ENCODE assay signal across 11 cellular contexts in the genomic region with DNA sequence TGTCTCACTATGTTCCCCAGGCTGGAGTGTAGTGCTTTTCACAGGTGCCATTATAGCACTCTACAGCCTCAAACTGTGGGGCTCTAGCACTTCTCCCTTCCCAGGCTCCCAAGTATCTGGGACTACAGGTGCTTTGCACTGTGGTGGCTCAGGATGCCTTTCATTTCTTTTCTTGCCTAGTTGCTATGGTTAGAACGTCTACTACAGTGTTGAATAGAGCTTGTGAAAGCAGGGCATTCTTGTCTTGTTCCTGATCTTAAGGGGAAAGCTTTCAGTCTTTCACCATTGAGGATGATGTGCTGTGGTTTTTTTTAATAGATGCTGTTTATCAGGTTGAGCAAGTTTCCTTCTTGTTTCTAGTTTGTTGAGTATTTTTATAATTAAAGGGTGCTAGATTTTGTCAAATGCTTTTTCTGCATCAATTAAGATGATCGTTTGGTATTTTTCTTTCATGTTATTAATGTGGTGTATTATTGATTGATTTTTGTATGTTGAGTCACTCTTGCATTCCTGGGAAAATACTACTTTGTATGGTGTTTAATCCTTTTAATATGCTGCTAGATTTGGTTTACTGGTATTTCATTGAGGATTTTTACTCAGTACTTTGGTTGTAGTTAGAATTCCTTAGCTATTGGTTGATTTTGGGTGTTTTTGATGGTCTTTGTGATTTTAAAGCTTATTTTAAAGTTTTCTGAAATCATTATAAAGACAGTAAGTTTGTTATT. TPM values are rescaled to one million over a fixed set of nuclear protein-coding genes. Genes with fewer than 3 reads are reported as not detected.
A peak's percentile ranks its signal among the peaks of the same experiment; 100 is the strongest.
DNase-seq lines count a peak whose midpoint lies in the region; ATAC-seq and TF ChIP-seq lines count a peak whose summit lies in the region.
"Had no signal": no experiment of that assay in that cellular context is flagged by ENCODE, and none has a peak within 500 bp of the region (broad histone marks: within the 10 kb centered on the region; RNA-seq: fewer than 3 reads in every experiment).

No MANE protein-coding gene starts in this region.

- no peak overlapping the region for H3K9ac ChIP-seq in smooth muscle cell (ENCODE audit: low read depth)

- no peaks in the 10 kb centered on the region for H3K9me3 Mint-ChIP-seq in activated T-cell treated with anti-CD3 and anti-CD28 coated beads, Interleukin-2, amount 50 U/mL, for 72 hours
- H3K9me3 Mint-ChIP-seq: dendritic cell treated with granulocyte-macrophage colony-stimulating factor and Interleukin-4, amounts not matched to agents 40 ng/mL and 50 ng/mL, for 4 days had no signal

- H3K36me3 ChIP-seq in RWPE2 (ENCODE audit: low read depth) (peaks cover 12% of the 10 kb centered on the region), smooth muscle cell (ENCODE audit: low read depth) (no peaks in the 10 kb centered on the region)

- ATAC-seq in activated T-cell treated with anti-CD3 and anti-CD28 coated beads, Interleukin-2, amount 50 U/mL, for 72 hours (replicated peaks in 1 of 2): no peak
- ATAC-seq in RWPE2 (ENCODE audit: low read depth): peak; percentile 71
- ATAC-seq in HG02884 (IDR thresholded peaks at IDR 0.05; ENCODE audit: unreplicated experiment): no peak
- no peak for ATAC-seq in HG03520 (IDR thresholded peaks at IDR 0.05; ENCODE audit: unreplicated experiment)

- H3K9me3 ChIP-seq in RWPE2 (ENCODE audit: severe bottlenecking) (no peaks in the 10 kb centered on the region), smooth muscle cell (replicated peaks; ENCODE audit: low read depth) (no peaks in the 10 kb centered on the region)

- H3K27me3 ChIP-seq in RWPE2 (ENCODE audit: insufficient read depth, poor library complexity, severe bottlenecking) (no peaks in the 10 kb centered on the region), smooth muscle cell (ENCODE audit: low read depth) (no peaks in the 10 kb centered on the region)

- no peaks in the 10 kb centered on the region for H3F3A ChIP-seq in smooth muscle cell (ENCODE audit: low read depth)

- no peaks in the 10 kb centered on the region for H3K27me3 Mint-ChIP-seq in activated T-cell treated with anti-CD3 and anti-CD28 coated beads, Interleukin-2, amount 50 U/mL, for 72 hours (ENCODE audit: low read depth)
- H3K27me3 Mint-ChIP-seq: dendritic cell treated with granulocyte-macrophage colony-stimulating factor and Interleukin-4, amounts not matched to agents 40 ng/mL and 50 ng/mL, for 4 days had no signal

- H3K79me2 ChIP-seq in smooth muscle cell (ENCODE audit: low read depth): peaks cover 100% of the 10 kb centered on the region

- POLR2A ChIA-PET in HEK293T (lab: Yijun Ruan, JAX): no interaction called here

- H3K4me2 ChIP-seq in smooth muscle cell: no peak overlapping the region

- WGBS in smooth muscle cell (ENCODE audit: low lambda C conversion rate): 65% methylated on average over 2 of the region's 2 CpGs

- DNase-seq in activated T-cell treated with anti-CD3 and anti-CD28 coated beads, Interleukin-2, amount 50 U/mL, for 72 hours: no peak
- DNase-seq in activated T-cell treated with anti-CD3 and anti-CD28 coated beads for 4 hours: no peak
- DNase-seq in RWPE2 (ENCODE audit: low spot score): no peak
- peak; percentile 77 for DNase-seq in epithelial cell of esophagus (ENCODE audit: low read depth)
- DNase-seq in smooth muscle cell (lab: John Stamatoyannopoulos, UW; ENCODE audit: unreplicated experiment): no peak
- no peak for DNase-seq in HEK293T (ENCODE audit: extremely low spot score)
- DNase-seq: activated CD8-positive, alpha-beta memory T cell treated with anti-CD3 and anti-CD28 coated beads for 24 hours; NCI-H774 had no signal

- CTCF ChIA-PET in HEK293T (lab: Yijun Ruan, JAX): interaction anchor here (0.8 to 1.2 kb wide), 2 partner anchors 10 to 26 kb away, joined by 3 to 4 read pairs; no protein-coding TSS in a partner anchor

- H3K4me3 Mint-ChIP-seq in activated T-cell treated with anti-CD3 and anti-CD28 coated beads, Interleukin-2, amount 50 U/mL, for 72 hours: peak overlapping the region in 1 of 2 donors; percentile 1
- H3K4me3 Mint-ChIP-seq: dendritic cell treated with granulocyte-macrophage colony-stimulating factor and Interleukin-4, amounts not matched to agents 40 ng/mL and 50 ng/mL, for 4 days had no signal

- H3K27ac Mint-ChIP-seq in activated T-cell treated with anti-CD3 and anti-CD28 coated beads, Interleukin-2, amount 50 U/mL, for 72 hours: peak overlapping the region; percentile 79
- H3K27ac Mint-ChIP-seq: dendritic cell treated with granulocyte-macrophage colony-stimulating factor and Interleukin-4, amounts not matched to agents 40 ng/mL and 50 ng/mL, for 4 days had no signal

- H3K4me1 ChIP-seq in RWPE2 (ENCODE audit: insufficient read depth, poor library complexity, severe bottlenecking): peaks cover 16% of the 10 kb centered on the region
- H3K4me1 ChIP-seq in smooth muscle cell (ENCODE audit: low read depth): peaks cover 5% of the 10 kb centered on the region

- peaks cover 6 to 27% of the 10 kb centered on the region in 2 donors for H3K36me3 Mint-ChIP-seq in activated T-cell treated with anti-CD3 and anti-CD28 coated beads, Interleukin-2, amount 50 U/mL, for 72 hours (ENCODE audit: insufficient read depth in 2 of 2)

- no peak overlapping the region for H3K27ac ChIP-seq in RWPE2 (ENCODE audit: poor library complexity, severe bottlenecking)
- H3K27ac ChIP-seq in smooth muscle cell (ENCODE audit: low read depth): peak overlapping the region; percentile 51

- H3K4me3 ChIP-seq in RWPE2 (ENCODE audit: severe bottlenecking): no peak overlapping the region
- H3K4me3 ChIP-seq in epithelial cell of esophagus (ENCODE audit: low read length): no peak overlapping the region
- H3K4me3 ChIP-seq in smooth muscle cell: no peak overlapping the region

- peaks cover 82% of the 10 kb centered on the region for H3K4me1 Mint-ChIP-seq in activated T-cell treated with anti-CD3 and anti-CD28 coated beads, Interleukin-2, amount 50 U/mL, for 72 hours (ENCODE audit: low read depth)

- TF ChIP-seq CTCF in RWPE2 (IDR thresholded peaks at IDR 0.05; ENCODE audit: poor library complexity, severe bottlenecking) (no peak), epithelial cell of esophagus (IDR thresholded peaks at IDR 0.05; ENCODE audit: insufficient read depth, low read depth, low read length, missing control alignments) (no peak), smooth muscle cell (IDR thresholded peaks at IDR 0.05; ENCODE audit: borderline replicate concordance, insufficient read depth, poor library complexity, severe bottlenecking) (no peak)

- peaks cover 100% of the 10 kb centered on the region for H4K20me1 ChIP-seq in smooth muscle cell (ENCODE audit: low read depth)

- H2AFZ ChIP-seq in smooth muscle cell (ENCODE audit: low read depth): no peak overlapping the region

TF ChIP-seq in HEK293T, 16 proteins besides CTCF, POLR2A, EP300 and RAD21:
- TF ChIP-seq FOXM1 (IDR thresholded peaks at IDR 0.05; ENCODE audit: borderline replicate concordance): no peak
- TF ChIP-seq FOXK2 (IDR thresholded peaks at IDR 0.05): no peak
- no peak for TF ChIP-seq CTBP1 (IDR thresholded peaks at IDR 0.05; ENCODE audit: borderline replicate concordance)
- no peak for TF ChIP-seq L3MBTL2 (conservative IDR thresholded peaks at IDR 0.05)
- TF ChIP-seq, protein P1, sequence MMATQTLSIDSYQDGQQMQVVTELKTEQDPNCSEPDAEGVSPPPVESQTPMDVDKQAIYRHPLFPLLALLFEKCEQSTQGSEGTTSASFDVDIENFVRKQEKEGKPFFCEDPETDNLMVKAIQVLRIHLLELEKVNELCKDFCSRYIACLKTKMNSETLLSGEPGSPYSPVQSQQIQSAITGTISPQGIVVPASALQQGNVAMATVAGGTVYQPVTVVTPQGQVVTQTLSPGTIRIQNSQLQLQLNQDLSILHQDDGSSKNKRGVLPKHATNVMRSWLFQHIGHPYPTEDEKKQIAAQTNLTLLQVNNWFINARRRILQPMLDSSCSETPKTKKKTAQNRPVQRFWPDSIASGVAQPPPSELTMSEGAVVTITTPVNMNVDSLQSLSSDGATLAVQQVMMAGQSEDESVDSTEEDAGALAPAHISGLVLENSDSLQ (IDR thresholded peaks at IDR 0.05): no peak
- no peak for TF ChIP-seq ARNT (IDR thresholded peaks at IDR 0.05)
- no peak for TF ChIP-seq SUZ12 (IDR thresholded peaks at IDR 0.05)
- TF ChIP-seq ELF4 (IDR thresholded peaks at IDR 0.05): no peak
- TF ChIP-seq BHLHE40 (IDR thresholded peaks at IDR 0.05; ENCODE audit: borderline replicate concordance): no peak
- no peak for TF ChIP-seq NFRKB (IDR thresholded peaks at IDR 0.05)
TF ChIP-seq in HEK293T: peak in this region for 0.

RNA-seq across cellular contexts. Expression of gene GPBP1, which starts 35.6 kb away (rescaled TPM):
- total RNA-seq in activated T-cell treated with anti-CD3 and anti-CD28 coated beads, Interleukin-2, amount 50 U/mL, for 72 hours: 100 to 1,000 TPM in 1 of 2 donors, 10 to 100 TPM in 1; 95.8 to 104 TPM
- total RNA-seq in smooth muscle cell: 78.8 and 87.4 TPM in 2 replicates
- polyA plus RNA-seq in smooth muscle cell: 43.2 and 45.4 TPM in 2 replicates
